8 cellular contexts compared by ENCODE assay signal in genomic region chr13:110726726-110727125, GRCh38. TPM values are rescaled to one million over a fixed set of nuclear protein-coding genes. Genes with fewer than 3 reads are reported as not detected.
DNase-seq lines count a peak whose midpoint lies in the region; ATAC-seq, FAIRE-seq and TF ChIP-seq lines count a peak whose summit lies in the region.

No MANE protein-coding gene starts in this region.

- DNase-seq in GM19239 (ENCODE audit: insufficient read length, low spot score) (no peak), MV-4-11 (lab: John Stamatoyannopoulos, UW) (peak; percentile 49), ureter (ENCODE audit: low spot score) (no peak), amygdala (lab: John Stamatoyannopoulos, UW) (no peak), osteocyte (ENCODE audit: extremely low spot score, unreplicated experiment) (no peak)
- peak; percentile 47 for DNase-seq in activated T-cell treated with anti-CD3 and anti-CD28 coated beads, Interleukin-2, amount 50 U/mL, for 4 hours
- peak; percentile 50 for DNase-seq in stimulated activated CD4-positive, alpha-beta T cell treated with anti-CD3 and anti-CD28 coated beads, Interleukin-4, amount 100 ng/mL, for 1 hour

- TF ChIP-seq CTCF in osteocyte (IDR thresholded peaks at IDR 0.05) = no peak

- no peaks in the 10 kb centered on the region for H3K9me3 Mint-ChIP-seq in activated T-cell treated with anti-CD3 and anti-CD28 coated beads, Interleukin-2, amount 50 U/mL, for 4 hours
- H3K9me3 Mint-ChIP-seq in osteocyte (ENCODE audit: unreplicated experiment) = no peaks in the 10 kb centered on the region

- no peaks in the 10 kb centered on the region for H3K36me3 Mint-ChIP-seq in activated T-cell treated with anti-CD3 and anti-CD28 coated beads, Interleukin-2, amount 50 U/mL, for 4 hours (ENCODE audit: insufficient read depth)
- H3K36me3 Mint-ChIP-seq in osteocyte (ENCODE audit: unreplicated experiment) = peaks cover 10% of the 10 kb centered on the region

- H3K4me1 Mint-ChIP-seq in activated T-cell treated with anti-CD3 and anti-CD28 coated beads, Interleukin-2, amount 50 U/mL, for 4 hours (ENCODE audit: low read depth) = peaks cover 24% of the 10 kb centered on the region
- peaks cover 19% of the 10 kb centered on the region for H3K4me1 Mint-ChIP-seq in osteocyte (ENCODE audit: unreplicated experiment)

- H3K27ac Mint-ChIP-seq in osteocyte (ENCODE audit: unreplicated experiment) = no peak overlapping the region

- FAIRE-seq in GM19239 (lab: Jason Lieb, UNC) = peak; percentile 49

- no peaks in the 10 kb centered on the region for H3K27me3 Mint-ChIP-seq in activated T-cell treated with anti-CD3 and anti-CD28 coated beads, Interleukin-2, amount 50 U/mL, for 4 hours (ENCODE audit: low read depth)
- H3K27me3 Mint-ChIP-seq in osteocyte (ENCODE audit: unreplicated experiment) = no peaks in the 10 kb centered on the region

- H3K4me3 Mint-ChIP-seq in activated T-cell treated with anti-CD3 and anti-CD28 coated beads, Interleukin-2, amount 50 U/mL, for 4 hours = peak overlapping the region; percentile 31
- H3K4me3 Mint-ChIP-seq in osteocyte (ENCODE audit: unreplicated experiment) = no peak overlapping the region

- peak; percentile 92 to 97 for ATAC-seq in activated T-cell treated with anti-CD3 and anti-CD28 coated beads, Interleukin-2, amount 50 U/mL, for 4 hours
- no peak for ATAC-seq in HG03135 (IDR thresholded peaks at IDR 0.05; ENCODE audit: unreplicated experiment)

RNA-seq across cellular contexts. Expression of gene ING1, which starts 13.2 kb away (rescaled TPM):
- total RNA-seq in activated T-cell treated with anti-CD3 and anti-CD28 coated beads, Interleukin-2, amount 50 U/mL, for 4 hours = 10 to 100 TPM; 16.9 to 17.7 (median 17.5) TPM
- total RNA-seq in ureter = 8.8 TPM
- 21.8 and 23.2 TPM in 2 replicates for total RNA-seq in osteocyte

RNA-seq across cellular contexts. Expression of gene CARS2, which starts 20.8 kb away (rescaled TPM):
- total RNA-seq in activated T-cell treated with anti-CD3 and anti-CD28 coated beads, Interleukin-2, amount 50 U/mL, for 4 hours = 10 to 100 TPM; 72.6 to 97.4 (median 80.3) TPM
- total RNA-seq in ureter (86.7 TPM), osteocyte (57.1 and 62.2 TPM in 2 replicates)

Comparison
In these comparisons a context has a peak if more than half of its experiments do, and no peak if none do; other contexts are left out.
1. DNase-seq: peak in MV-4-11 (single experiment), activated T-cell treated with anti-CD3 and anti-CD28 coated beads, Interleukin-2, amount 50 U/mL, for 4 hours (single experiment) and stimulated activated CD4-positive, alpha-beta T cell treated with anti-CD3 and anti-CD28 coated beads, Interleukin-4, amount 100 ng/mL, for 1 hour (single experiment); none in GM19239 (single experiment), ureter (single experiment), amygdala (0 of 56) and osteocyte (single experiment).